ENCODE assay signal across 12 cellular contexts in genomic region chr1:185534806-185535205, GRCh38.
DNase-seq lines count a peak whose midpoint lies in the region; ATAC-seq, FAIRE-seq and TF ChIP-seq lines count a peak whose summit lies in the region.
"Had no signal": no experiment of that assay in that cellular context is flagged by ENCODE, and none has a peak within 500 bp of the region (broad histone marks: within the 10 kb centered on the region; RNA-seq: fewer than 3 reads in every experiment).

No MANE protein-coding gene starts in this region.

- DNase-seq in GM12892 (ENCODE audit: insufficient read length) (no peak), NCI-H2196 (lab: John Stamatoyannopoulos, UW; ENCODE audit: unreplicated experiment) (peak; percentile 89), dermis blood vessel endothelial cell (peak; percentile 6), pancreas (peak in 3 of 6 donors; percentile 24 to 57 (median 43)), HTR-8/SVneo (ENCODE audit: insufficient read length, low spot score) (no peak), NCI-H1930 (lab: John Stamatoyannopoulos, UW) (no peak), activated gamma-delta T cell (lab: John Stamatoyannopoulos, UW) (no peak)
- DNase-seq: activated CD8-positive, alpha-beta T cell treated with anti-CD3 and anti-CD28 coated beads, Interleukin-2, amount 10 ng/mL, durations not matched to agents 7 days and 5 days; CD8-positive, alpha-beta memory T cell; stimulated activated CD4-positive, alpha-beta T cell treated with anti-CD3 and anti-CD28 coated beads, Interleukin-2, amount 100 ng/mL, for 24 hours had no signal

- FAIRE-seq in GM12892 (lab: Jason Lieb, UNC) (peak; percentile 36), pancreas (lab: Jason Lieb, UNC) (no peak), HTR-8/SVneo (lab: Jason Lieb, UNC) (no peak)

- H3K9me3 ChIP-seq in pancreas, result no peaks in the 10 kb centered on the region

- TF ChIP-seq CTCF in pancreas (IDR thresholded peaks at IDR 0.05), result no peak

- peak overlapping the region in 3 of 4 donors; percentile 7 to 84 (median 69) for H3K27ac ChIP-seq in pancreas
- H3K27ac ChIP-seq: epithelial cell of prostate had no signal

- ATAC-seq in pancreas, result peak; percentile 90 to 96 (median 92)
- no peak for ATAC-seq in HG02623 (IDR thresholded peaks at IDR 0.05; ENCODE audit: unreplicated experiment)
- ATAC-seq: activated CD8-positive, alpha-beta T cell treated with anti-CD3 and anti-CD28 coated beads, Interleukin-2, amount 10 ng/mL, durations not matched to agents 7 days and 5 days had no signal

- H3K36me3 ChIP-seq in pancreas, result no peaks in the 10 kb centered on the region

- TF ChIP-seq POLR2A in GM12892 (IDR thresholded peaks at IDR 0.05; ENCODE audit: low read depth, low read length), result no peak

- 17 to 18% methylated on average over 7 of the region's 7 CpGs for WGBS in pancreas, 2 donors

- H3K4me3 ChIP-seq in pancreas, result peak overlapping the region in 1 of 4 donors; percentile 10

- no peaks in the 10 kb centered on the region for H3K27me3 ChIP-seq in pancreas

- intact Hi-C loops in pancreas (cut with DNase I), result no loop called here

- H3K4me1 ChIP-seq in pancreas, result peaks cover 0 to 30% (median 14%) of the 10 kb centered on the region in 3 donors

Comparison
In these comparisons a context has a peak if more than half of its experiments do, and no peak if none do; other contexts are left out.
1. DNase-seq: peak in NCI-H2196 (single experiment) and dermis blood vessel endothelial cell (single experiment); none in GM12892 (single experiment), HTR-8/SVneo (single experiment), NCI-H1930 (0 of 2) and activated gamma-delta T cell (single experiment).